18 cellular contexts compared by ENCODE assay signal in genomic region chrX:108396188-108396885, GRCh38. TPM values are rescaled to one million over a fixed set of nuclear protein-coding genes. Genes with fewer than 3 reads are reported as not detected.
DNase-seq lines count a peak whose midpoint lies in the region; ATAC-seq, FAIRE-seq and TF ChIP-seq lines count a peak whose summit lies in the region.
"Had no signal": no experiment of that assay in that cellular context is flagged by ENCODE, and none has a peak within 500 bp of the region (broad histone marks: within the 10 kb centered on the region; RNA-seq: fewer than 3 reads in every experiment).

No MANE protein-coding gene starts in this region.

- TF ChIP-seq CTCF in A549 (IDR thresholded peaks at IDR 0.05): no peak
- TF ChIP-seq CTCF in HEK293 (tag by site-specific recombination; IDR thresholded peaks at IDR 0.05): no peak
- no peak for TF ChIP-seq CTCF in MCF 10A (IDR thresholded peaks at IDR 0.05; ENCODE audit: unreplicated experiment)

- H3K36me3 Mint-ChIP-seq in MCF 10A (ENCODE audit: insufficient read depth, unreplicated experiment): peaks cover 2% of the 10 kb centered on the region
- H3K36me3 Mint-ChIP-seq: activated naive CD8-positive, alpha-beta T cell treated with anti-CD3 and anti-CD28 coated beads, Interleukin-2, amount 10 ng/mL, durations not matched to agents 7 days and 5 days had no signal

- ATAC-seq in A549: peak; percentile 68 to 69; a peak in 4 of 6 replicates

- TF ChIP-seq RAD21 in A549 (conservative IDR thresholded peaks at IDR 0.05 in 1 of 2, IDR thresholded peaks at IDR 0.05 in 1 of 2): no peak

- H3K27ac Mint-ChIP-seq in MCF 10A (ENCODE audit: low read depth, unreplicated experiment): peak overlapping the region; percentile 82
- H3K27ac Mint-ChIP-seq: activated naive CD8-positive, alpha-beta T cell treated with anti-CD3 and anti-CD28 coated beads, Interleukin-2, amount 10 ng/mL, durations not matched to agents 7 days and 5 days had no signal

- TF ChIP-seq EP300 in A549 (IDR thresholded peaks at IDR 0.05): no peak

- CTCF ChIA-PET in A549 (lab: Yijun Ruan, JAX): no interaction called here
- CTCF ChIA-PET in HEK293 (lab: Yijun Ruan, JAX): interaction anchor here (1.4 kb wide), 1 partner anchor 172 kb away, joined by 3 read pairs; no protein-coding TSS in a partner anchor
- CTCF ChIA-PET in MCF 10A (lab: Yijun Ruan, JAX): interaction anchor here (1.4 kb wide), 1 partner anchor 172 kb away, joined by 3 read pairs; no protein-coding TSS in a partner anchor

- WGBS in A549 (ENCODE audit: missing lambda C conversion rate): 11% methylated on average over 6 of the region's 6 CpGs

- H3K4me1 Mint-ChIP-seq in MCF 10A (ENCODE audit: insufficient read depth, unreplicated experiment): peaks cover 52% of the 10 kb centered on the region
- H3K4me1 Mint-ChIP-seq: activated naive CD8-positive, alpha-beta T cell treated with anti-CD3 and anti-CD28 coated beads, Interleukin-2, amount 10 ng/mL, durations not matched to agents 7 days and 5 days had no signal

- peak overlapping the region; percentile 84 to 90 for H3K27ac ChIP-seq in A549
- H3K27ac ChIP-seq in HEK293 (ENCODE audit: extremely low read depth, low read depth, low read length): no peak overlapping the region
- H3K27ac ChIP-seq: HL-60, testis had no signal

- POLR2A ChIA-PET in A549 (lab: Yijun Ruan, JAX): no interaction called here
- POLR2A ChIA-PET in HEK293 (lab: Yijun Ruan, JAX): no interaction called here
- POLR2A ChIA-PET in MCF 10A (lab: Yijun Ruan, JAX): interaction anchor here (0.6 to 4.3 kb wide), 20 partner anchors 9 to 171 kb away, joined by 3 to 152 read pairs (median 4); partner anchors contain the start of genes COL4A5 and COL4A6

- H3K9me3 Mint-ChIP-seq in MCF 10A (ENCODE audit: unreplicated experiment): no peaks in the 10 kb centered on the region
- H3K9me3 Mint-ChIP-seq: activated naive CD8-positive, alpha-beta T cell treated with anti-CD3 and anti-CD28 coated beads, Interleukin-2, amount 10 ng/mL, durations not matched to agents 7 days and 5 days had no signal

- no peaks in the 10 kb centered on the region for H3K36me3 ChIP-seq in HEK293 (ENCODE audit: control insufficient read depth in 2 of 2, insufficient read depth in 1 of 2, low read length in 2 of 2)

- H3K27me3 Mint-ChIP-seq in MCF 10A (ENCODE audit: insufficient read depth, unreplicated experiment): no peaks in the 10 kb centered on the region
- H3K27me3 Mint-ChIP-seq: activated naive CD8-positive, alpha-beta T cell treated with anti-CD3 and anti-CD28 coated beads, Interleukin-2, amount 10 ng/mL, durations not matched to agents 7 days and 5 days had no signal

- no peak overlapping the region for H3K4me3 ChIP-seq in A549
- H3K4me3 ChIP-seq in HEK293 (ENCODE audit: low read depth, low read length): no peak overlapping the region
- H3K4me3 ChIP-seq: testis had no signal

- BruUV-seq in MCF 10A (replicated peaks; lab: Mats Ljungman, UMichigan): no TSS peak

- H3K4me3 Mint-ChIP-seq in MCF 10A (ENCODE audit: unreplicated experiment): peak overlapping the region; percentile 60
- H3K4me3 Mint-ChIP-seq: activated naive CD8-positive, alpha-beta T cell treated with anti-CD3 and anti-CD28 coated beads, Interleukin-2, amount 10 ng/mL, durations not matched to agents 7 days and 5 days had no signal

- peak; percentile 98 for FAIRE-seq in A549 (lab: Jason Lieb, UNC)
- FAIRE-seq: GM12891 had no signal

- H3K4me1 ChIP-seq in A549: peaks cover 62% of the 10 kb centered on the region
- H3K4me1 ChIP-seq in HEK293 (ENCODE audit: control insufficient read depth, insufficient read depth, low read length): peaks cover 10% of the 10 kb centered on the region
- H3K4me1 ChIP-seq: testis had no signal

- no peak for TF ChIP-seq POLR2A in A549 (IDR thresholded peaks at IDR 0.05; ENCODE audit: low read length)

- intact Hi-C loops in MCF 10A (cut with micrococcal nuclease): loop anchor here (5.0 kb wide), 2 partner anchors 84 to 169 kb away; no protein-coding TSS in a partner anchor

- H3K4me2 ChIP-seq in A549: peak overlapping the region; percentile 74

- H3K9me3 ChIP-seq in A549: 0 out of 3 replicates have a peak, but pooled peaks cover 3% of the 10 kb centered on the region
- no peaks in the 10 kb centered on the region for H3K9me3 ChIP-seq in HEK293 (ENCODE audit: control insufficient read depth, insufficient read depth, low read depth, low read length)
- H3K9me3 ChIP-seq: testis had no signal

- peak in 1 of 2 experiments; percentile 69 for DNase-seq in A549 (ENCODE audit: low read depth in 1 of 2, low spot score in 1 of 2)
- peak; percentile 65 for DNase-seq in MCF 10A (ENCODE audit: unreplicated experiment)
- peak; percentile 21 for DNase-seq in iPS-NIHi11 (ENCODE audit: low spot score)
- no peak for DNase-seq in NCI-H1417 treated with DMSO at 0.1 percent for 48 hours (lab: John Stamatoyannopoulos, UW)
- no peak for DNase-seq in HuH-7.5 (ENCODE audit: low spot score)
- no peak for DNase-seq in NCI-H774 (lab: John Stamatoyannopoulos, UW)
- no peak for DNase-seq in activated CD4-positive, alpha-beta T cell treated with anti-CD3 and anti-CD28 coated beads for 48 hours
- DNase-seq: activated naive CD8-positive, alpha-beta T cell treated with anti-CD3 and anti-CD28 coated beads, Interleukin-2, amount 10 ng/mL, durations not matched to agents 7 days and 5 days; activated T-cell treated with anti-CD3 and anti-CD28 coated beads for 4 hours; NCI-H2227 treated with DMSO at 0.1 percent for 48 hours; OCI-M1; posterior cingulate gyrus; stimulated activated CD4-positive, alpha-beta T cell treated with anti-CD3 and anti-CD28 coated beads, Interleukin-15, amount 100 ng/mL, for 24 hours; testis had no signal

TF ChIP-seq in A549, 52 proteins besides CTCF, POLR2A, EP300 and RAD21 (continues in another document):
- TF ChIP-seq MYC (IDR thresholded peaks at IDR 0.05; ENCODE audit: borderline replicate concordance, low read length) (no peak), NFE2L2 (conservative IDR thresholded peaks at IDR 0.05; ENCODE audit: low read length) (peak; percentile 44; the same call in 1 of the 2 replicates), JUNB (IDR thresholded peaks at IDR 0.05) (peak; percentile 37; the same call in 1 of the 2 replicates), HOXB13 (CRISPR knock-in tag; IDR thresholded peaks at IDR 0.05; ENCODE audit: low read depth) (no peak)
- TF ChIP-seq, protein P1, sequence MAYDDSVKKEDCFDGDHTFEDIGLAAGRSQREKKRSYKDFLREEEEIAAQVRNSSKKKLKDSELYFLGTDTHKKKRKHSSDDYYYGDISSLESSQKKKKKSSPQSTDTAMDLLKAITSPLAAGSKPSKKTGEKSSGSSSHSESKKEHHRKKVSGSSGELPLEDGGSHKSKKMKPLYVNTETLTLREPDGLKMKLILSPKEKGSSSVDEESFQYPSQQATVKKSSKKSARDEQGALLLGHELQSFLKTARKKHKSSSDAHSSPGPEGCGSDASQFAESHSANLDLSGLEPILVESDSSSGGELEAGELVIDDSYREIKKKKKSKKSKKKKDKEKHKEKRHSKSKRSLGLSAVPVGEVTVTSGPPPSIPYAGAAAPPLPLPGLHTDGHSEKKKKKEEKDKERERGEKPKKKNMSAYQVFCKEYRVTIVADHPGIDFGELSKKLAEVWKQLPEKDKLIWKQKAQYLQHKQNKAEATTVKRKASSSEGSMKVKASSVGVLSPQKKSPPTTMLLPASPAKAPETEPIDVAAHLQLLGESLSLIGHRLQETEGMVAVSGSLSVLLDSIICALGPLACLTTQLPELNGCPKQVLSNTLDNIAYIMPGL (CRISPR knock-in tag; IDR thresholded peaks at IDR 0.05; ENCODE audit: borderline replicate concordance): no peak

TF ChIP-seq in HEK293, 187 proteins besides CTCF, POLR2A, EP300 and RAD21 (continues in another document):
- no peak for TF ChIP-seq ZNF670 (tag by site-specific recombination; IDR thresholded peaks at IDR 0.05; ENCODE audit: low read depth)
- no peak for TF ChIP-seq YY2 (tag by site-specific recombination; IDR thresholded peaks at IDR 0.05)
- TF ChIP-seq SETDB1 (IDR thresholded peaks at IDR 0.05; ENCODE audit: insufficient read length, low read length): no peak
- no peak for TF ChIP-seq KLF16 (tag by site-specific recombination; IDR thresholded peaks at IDR 0.05)
- TF ChIP-seq, protein P2, sequence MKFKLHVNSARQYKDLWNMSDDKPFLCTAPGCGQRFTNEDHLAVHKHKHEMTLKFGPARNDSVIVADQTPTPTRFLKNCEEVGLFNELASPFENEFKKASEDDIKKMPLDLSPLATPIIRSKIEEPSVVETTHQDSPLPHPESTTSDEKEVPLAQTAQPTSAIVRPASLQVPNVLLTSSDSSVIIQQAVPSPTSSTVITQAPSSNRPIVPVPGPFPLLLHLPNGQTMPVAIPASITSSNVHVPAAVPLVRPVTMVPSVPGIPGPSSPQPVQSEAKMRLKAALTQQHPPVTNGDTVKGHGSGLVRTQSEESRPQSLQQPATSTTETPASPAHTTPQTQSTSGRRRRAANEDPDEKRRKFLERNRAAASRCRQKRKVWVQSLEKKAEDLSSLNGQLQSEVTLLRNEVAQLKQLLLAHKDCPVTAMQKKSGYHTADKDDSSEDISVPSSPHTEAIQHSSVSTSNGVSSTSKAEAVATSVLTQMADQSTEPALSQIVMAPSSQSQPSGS (tag by site-specific recombination; IDR thresholded peaks at IDR 0.05; ENCODE audit: low read depth): peak; percentile 84
- peak; percentile 26; the same call in 1 of the 2 replicates for TF ChIP-seq PRDM1 (tag by site-specific recombination; IDR thresholded peaks at IDR 0.05)
- no peak for TF ChIP-seq ZNF146 (tag by site-specific recombination; IDR thresholded peaks at IDR 0.05)
- TF ChIP-seq ZNF335 (tag by site-specific recombination; conservative IDR thresholded peaks at IDR 0.05): peak; percentile 46
- no peak for TF ChIP-seq ZNF324 (tag by site-specific recombination; IDR thresholded peaks at IDR 0.05)
- no peak for TF ChIP-seq FEZF1 (tag by site-specific recombination; IDR thresholded peaks at IDR 0.05)

RNA-seq across cellular contexts. Expression of gene COL4A6, which starts 41.9 kb away (rescaled TPM):
- polyA plus RNA-seq in A549 (2011; rRNA removed) (19.8 and 24.3 TPM in 2 replicates), A549 (2017; fragmentation: RNase III; extraction: RNeasy Plus Mini Kit Qiagen cat#74134 plus additional on column Dnase treatment) (12.5 to 14.2 TPM (median 13.0 TPM) in 3 replicates)
- polyA plus RNA-seq in A549 (2012; cell fraction: cytosol; rRNA removed): 8.7 and 9.9 TPM in 2 replicates
- polyA plus RNA-seq in A549 (2012; cell fraction: nucleus; rRNA removed): 45.5 and 50.8 TPM in 2 replicates
- 20.6 and 21.2 TPM in 2 replicates for polyA minus RNA-seq in A549 (2011; rRNA and poly(A)+ RNA removed)
- total RNA-seq in MCF 10A (2022): 56.0 and 58.3 TPM in 2 replicates
- total RNA-seq: activated naive CD8-positive, alpha-beta T cell treated with anti-CD3 and anti-CD28 coated beads, Interleukin-2, amount 10 ng/mL, durations not matched to agents 7 days and 5 days; mononuclear cell had no signal

RNA-seq across cellular contexts. Expression of gene COL4A5, which starts 43.3 kb away (rescaled TPM):
- 48.6 and 67.8 TPM in 2 replicates for polyA plus RNA-seq in A549 (2011; rRNA removed)
- 16.3 and 18.7 TPM in 2 replicates for polyA plus RNA-seq in A549 (2012; cell fraction: cytosol; rRNA removed)
- polyA plus RNA-seq in A549 (2012; cell fraction: nucleus; rRNA removed): 114 and 140 TPM in 2 replicates
- 17.5 to 22.3 TPM (median 21.3 TPM) in 3 replicates for polyA plus RNA-seq in A549 (2017; fragmentation: RNase III; extraction: RNeasy Plus Mini Kit Qiagen cat#74134 plus additional on column Dnase treatment)
- 45.2 and 57.0 TPM in 2 replicates for polyA minus RNA-seq in A549 (2011; rRNA and poly(A)+ RNA removed)
- total RNA-seq in MCF 10A (2022): 122 and 138 TPM in 2 replicates
- total RNA-seq: activated naive CD8-positive, alpha-beta T cell treated with anti-CD3 and anti-CD28 coated beads, Interleukin-2, amount 10 ng/mL, durations not matched to agents 7 days and 5 days; mononuclear cell had no signal

Comparison
In these comparisons a context has a peak if more than half of its experiments do, and no peak if none do; other contexts are left out.
1. DNase-seq: peak in MCF 10A (single experiment) and iPS-NIHi11 (single experiment); none in NCI-H1417 treated with DMSO at 0.1 percent for 48 hours (single experiment), HuH-7.5 (single experiment), NCI-H774 (single experiment) and activated CD4-positive, alpha-beta T cell treated with anti-CD3 and anti-CD28 coated beads for 48 hours (single experiment).